ENCODE assay signal across 13 cellular contexts in genomic region chr9:90795879-90796317, GRCh38.
A peak's percentile ranks its signal among the peaks of the same experiment; 100 is the strongest.
DNase-seq lines count a peak whose midpoint lies in the region; ATAC-seq lines count a peak whose summit lies in the region.
"Had no signal": no experiment of that assay in that cellular context is flagged by ENCODE, and none has a peak within 500 bp of the region (broad histone marks: within the 10 kb centered on the region; RNA-seq: fewer than 3 reads in every experiment).

No MANE protein-coding gene starts in this region.

- no peaks in the 10 kb centered on the region for H3K36me3 ChIP-seq in BLaER1
- H3K36me3 ChIP-seq: pancreas had no signal

- peaks cover 12% of the 10 kb centered on the region; the same call in 1 of the 2 replicates for H3K9me3 ChIP-seq in BLaER1
- H3K9me3 ChIP-seq: pancreas had no signal

- H3K9ac ChIP-seq in BLaER1 = no peak overlapping the region

- H3K4me2 ChIP-seq in BLaER1 = peak overlapping the region; percentile 41; the same call in 1 of the 2 replicates

- H3K4me1 Mint-ChIP-seq in dendritic cell treated with granulocyte-macrophage colony-stimulating factor and Interleukin-4, amounts not matched to agents 40 ng/mL and 50 ng/mL, for 4 days (ENCODE audit: low read depth) = peaks cover 60% of the 10 kb centered on the region

- no peak overlapping the region for H3K27ac ChIP-seq in BLaER1

- intact Hi-C loops in dendritic cell treated with granulocyte-macrophage colony-stimulating factor and Interleukin-4, amounts not matched to agents 40 ng/mL and 50 ng/mL, for 4 days (cut with micrococcal nuclease) = no loop called here

- H3K4me3 ChIP-seq in BLaER1 = no peak overlapping the region
- H3K4me3 ChIP-seq: pancreas had no signal

- H3K27me3 Mint-ChIP-seq in dendritic cell treated with granulocyte-macrophage colony-stimulating factor and Interleukin-4, amounts not matched to agents 40 ng/mL and 50 ng/mL, for 4 days = no peaks in the 10 kb centered on the region

- DNase-seq in MV-4-11 (lab: John Stamatoyannopoulos, UW) (peak; percentile 97), KG1 (lab: John Stamatoyannopoulos, UW) (no peak)
- DNase-seq in activated CD4-positive, alpha-beta T cell treated with anti-CD3 and anti-CD28 coated beads, Interleukin-2, amount 50 U/mL, for 1 hour = no peak
- DNase-seq: DND-41, glutamatergic neuron, NCI-H1436, pancreas had no signal

- ATAC-seq in GM21576 (IDR thresholded peaks at IDR 0.05; ENCODE audit: unreplicated experiment) = peak; percentile 32
- no peak for ATAC-seq in GM21360 (IDR thresholded peaks at IDR 0.05; ENCODE audit: unreplicated experiment)
- ATAC-seq in HG03039 (IDR thresholded peaks at IDR 0.05; ENCODE audit: unreplicated experiment) = no peak
- ATAC-seq: left lobe of liver had no signal

- no peaks in the 10 kb centered on the region for H3K27me3 ChIP-seq in BLaER1
- H3K27me3 ChIP-seq: pancreas had no signal

- no peak overlapping the region for H3K4me3 Mint-ChIP-seq in dendritic cell treated with granulocyte-macrophage colony-stimulating factor and Interleukin-4, amounts not matched to agents 40 ng/mL and 50 ng/mL, for 4 days

- H4K20me1 ChIP-seq in BLaER1 = no peaks in the 10 kb centered on the region

- no peaks in the 10 kb centered on the region for H3K36me3 Mint-ChIP-seq in dendritic cell treated with granulocyte-macrophage colony-stimulating factor and Interleukin-4, amounts not matched to agents 40 ng/mL and 50 ng/mL, for 4 days (ENCODE audit: low read depth)

- peak overlapping the region; percentile 86 for H3K27ac Mint-ChIP-seq in dendritic cell treated with granulocyte-macrophage colony-stimulating factor and Interleukin-4, amounts not matched to agents 40 ng/mL and 50 ng/mL, for 4 days

- peaks cover 22% of the 10 kb centered on the region for H3K4me1 ChIP-seq in BLaER1

- no peaks in the 10 kb centered on the region for H3K9me3 Mint-ChIP-seq in dendritic cell treated with granulocyte-macrophage colony-stimulating factor and Interleukin-4, amounts not matched to agents 40 ng/mL and 50 ng/mL, for 4 days
